ENCODE assay signal across 12 cellular contexts in genomic region chr12:92745874-92746553, GRCh38. TPM values are rescaled to one million over a fixed set of nuclear protein-coding genes. Genes with fewer than 3 reads are reported as not detected.
DNase-seq lines count a peak whose midpoint lies in the region; ATAC-seq, FAIRE-seq and TF ChIP-seq lines count a peak whose summit lies in the region.
"Had no signal": no experiment of that assay in that cellular context is flagged by ENCODE, and none has a peak within 500 bp of the region (broad histone marks: within the 10 kb centered on the region; RNA-seq: fewer than 3 reads in every experiment).

No MANE protein-coding gene starts in this region.

- H3K36me3 ChIP-seq in right lobe of liver (no peaks in the 10 kb centered on the region), HepG2 (replicated peaks in 1 of 2; ENCODE audit: control insufficient read depth in 1 of 2, insufficient read depth in 2 of 2, low read length in 2 of 2) (no peaks in the 10 kb centered on the region), mesendoderm (ENCODE audit: control insufficient read depth, insufficient read depth, low read length) (no peaks in the 10 kb centered on the region)

- H3K23ac ChIP-seq in mesendoderm (ENCODE audit: low read length), result no peak overlapping the region

- WGBS in right lobe of liver (ENCODE audit: insufficient coverage, low coverage, low lambda C conversion rate, missing lambda C conversion rate), result 76% methylated on average over 2 of the region's 3 CpGs
- WGBS in HepG2 (ENCODE audit: low lambda C conversion rate), result 9% methylated on average over 3 of the region's 3 CpGs
- no CpG with 5 or more reads among the region's 3 CpGs for WGBS in mesendoderm (ENCODE audit: extremely low coverage, insufficient coverage, low lambda C conversion rate)

- TF ChIP-seq EP300 in HepG2 (IDR thresholded peaks at IDR 0.05; ENCODE audit: low read depth in 2 of 2, low read length in 2 of 2) (no peak), HepG2 (CRISPR knock-in tag; IDR thresholded peaks at IDR 0.05; ENCODE audit: borderline replicate concordance) (no peak)

- no peak overlapping the region for H2BK120ac ChIP-seq in mesendoderm (ENCODE audit: low read depth, low read length)

- CTCF ChIA-PET in HepG2 (lab: Yijun Ruan, JAX; ENCODE audit: low intra/inter-chr PET ratio, low total read pairs), result no interaction called here

- peak in 3 of 4 donors; percentile 47 to 88 (median 61) for ATAC-seq in right lobe of liver
- ATAC-seq in HepG2, result no peak
- ATAC-seq in GM21737 (IDR thresholded peaks at IDR 0.05; ENCODE audit: unreplicated experiment), result no peak
- no peak for ATAC-seq in GM18505 (IDR thresholded peaks at IDR 0.05; ENCODE audit: unreplicated experiment)

- TF ChIP-seq CTCF in right lobe of liver (IDR thresholded peaks at IDR 0.05) (no peak), HepG2 (CRISPR knock-in tag; IDR thresholded peaks at IDR 0.05) (no peak)

- no peak for TF ChIP-seq RAD21 in HepG2 (CRISPR knock-in tag; IDR thresholded peaks at IDR 0.05)

- DNase-seq in right lobe of liver, result peak in 1 of 3 donors; percentile 52
- no peak for DNase-seq in HepG2 (ENCODE audit: low spot score)
- peak; percentile 37 for DNase-seq in epidermal melanocyte (ENCODE audit: insufficient read length, low spot score)
- peak; percentile 33 for DNase-seq in mesendoderm
- DNase-seq in activated T-cell treated with anti-CD3 and anti-CD28 coated beads, Interleukin-2, amount 50 U/mL, for 24 hours, result no peak
- no peak for DNase-seq in NCI-H345 (lab: John Stamatoyannopoulos, UW)
- DNase-seq: NCI-H2227 treated with DMSO at 0.1 percent for 48 hours had no signal

- H2AK5ac ChIP-seq in mesendoderm (ENCODE audit: low read length), result no peak overlapping the region

- no peak overlapping the region for H3K56ac ChIP-seq in mesendoderm (ENCODE audit: low read length)

- no peak overlapping the region for H2BK15ac ChIP-seq in mesendoderm (replicated peaks; ENCODE audit: low read depth)

- no peaks in the 10 kb centered on the region for H3K36me3 Mint-ChIP-seq in activated T-cell treated with anti-CD3 and anti-CD28 coated beads, Interleukin-2, amount 50 U/mL, for 24 hours (ENCODE audit: low read depth)
- H3K36me3 Mint-ChIP-seq: activated naive CD4-positive, alpha-beta T cell treated with anti-CD3 and anti-CD28 coated beads, Interleukin-2, amount 50 U/mL, for 24 hours had no signal

- H3K79me1 ChIP-seq in mesendoderm (ENCODE audit: low read length), result no peaks in the 10 kb centered on the region

- TF ChIP-seq POLR2A in right lobe of liver (IDR thresholded peaks at IDR 0.05) (no peak), HepG2 (IDR thresholded peaks at IDR 0.05; ENCODE audit: insufficient read depth in 1 of 2, low read depth in 2 of 2, low read length in 2 of 2) (no peak), GM18505 (IDR thresholded peaks at IDR 0.05; ENCODE audit: borderline replicate concordance, extremely low read depth, insufficient read depth, insufficient read length) (no peak)

- H4K5ac ChIP-seq in mesendoderm (ENCODE audit: low read length), result no peak overlapping the region

- no TSS peak for BruUV-seq in HepG2 (replicated peaks; lab: Mats Ljungman, UMichigan)

- no peak overlapping the region for H3K27ac Mint-ChIP-seq in activated T-cell treated with anti-CD3 and anti-CD28 coated beads, Interleukin-2, amount 50 U/mL, for 24 hours
- H3K27ac Mint-ChIP-seq: activated naive CD4-positive, alpha-beta T cell treated with anti-CD3 and anti-CD28 coated beads, Interleukin-2, amount 50 U/mL, for 24 hours had no signal

- H3K4me1 ChIP-seq in right lobe of liver (no peaks in the 10 kb centered on the region), HepG2 (ENCODE audit: insufficient read depth, low read length) (no peaks in the 10 kb centered on the region), mesendoderm (ENCODE audit: control insufficient read depth, low read depth, low read length) (no peaks in the 10 kb centered on the region)
- H3K4me1 ChIP-seq: parathyroid adenoma had no signal

- H3K4ac ChIP-seq in mesendoderm (ENCODE audit: low read depth, low read length), result no peak overlapping the region

- H3K4me3 ChIP-seq in right lobe of liver (no peak overlapping the region), HepG2 (replicated peaks in 1 of 3; ENCODE audit: insufficient read depth in 1 of 3, low read depth in 2 of 3, low read length in 3 of 3) (no peak overlapping the region), mesendoderm (ENCODE audit: low read length) (no peak overlapping the region)

- peaks cover 3% of the 10 kb centered on the region for H3K27me3 Mint-ChIP-seq in activated T-cell treated with anti-CD3 and anti-CD28 coated beads, Interleukin-2, amount 50 U/mL, for 24 hours

- H3K9ac ChIP-seq in HepG2 (ENCODE audit: insufficient read depth, low read depth, low read length) (no peak overlapping the region), mesendoderm (ENCODE audit: low read length) (no peak overlapping the region)
- H3K9ac ChIP-seq: parathyroid adenoma had no signal

- no peaks in the 10 kb centered on the region for H3K79me2 ChIP-seq in HepG2 (ENCODE audit: insufficient read depth, low read length)
- H3K79me2 ChIP-seq in mesendoderm (ENCODE audit: control insufficient read depth, insufficient read depth, low read length), result no peaks in the 10 kb centered on the region
- H3K79me2 ChIP-seq: parathyroid adenoma had no signal

- no peaks in the 10 kb centered on the region for H4K20me1 ChIP-seq in HepG2 (ENCODE audit: insufficient read depth, low read length)

- H3K4me3 Mint-ChIP-seq in activated T-cell treated with anti-CD3 and anti-CD28 coated beads, Interleukin-2, amount 50 U/mL, for 24 hours, result no peak overlapping the region
- H3K4me3 Mint-ChIP-seq: activated naive CD4-positive, alpha-beta T cell treated with anti-CD3 and anti-CD28 coated beads, Interleukin-2, amount 50 U/mL, for 24 hours had no signal

- in situ Hi-C loops in HepG2 (cut with HindIII; ENCODE audit: extremely low pct_ligation_motif_present, low pct_unique_long_range_greater_than_20kb), result no loop called here

- intact Hi-C loops in right lobe of liver (cut with DNase I) (no loop called here), HepG2 (cut with micrococcal nuclease; ENCODE audit: unreplicated experiment) (no loop called here)

- H2AFZ ChIP-seq in HepG2 (ENCODE audit: low read length), result no peak overlapping the region
- H2AFZ ChIP-seq: parathyroid adenoma had no signal

- H4K8ac ChIP-seq in mesendoderm (ENCODE audit: low read depth, low read length), result no peak overlapping the region

- H3K27ac ChIP-seq in right lobe of liver, result no peak overlapping the region
- H3K27ac ChIP-seq in HepG2 (ENCODE audit: extremely low read length, insufficient read depth, low read length), result no peak overlapping the region
- H3K27ac ChIP-seq in mesendoderm (ENCODE audit: low read depth, low read length), result no peak overlapping the region
- H3K27ac ChIP-seq: C4-2B, parathyroid adenoma had no signal

- H3K4me2 ChIP-seq in HepG2 (ENCODE audit: low read depth, low read length) (no peak overlapping the region), mesendoderm (ENCODE audit: low read length) (no peak overlapping the region)

- POLR2A ChIA-PET in HepG2 (lab: Yijun Ruan, JAX), result no interaction called here

- H3K18ac ChIP-seq in mesendoderm (ENCODE audit: low read length), result no peak overlapping the region

- H3K9me3 ChIP-seq in right lobe of liver, result no peaks in the 10 kb centered on the region
- no peaks in the 10 kb centered on the region for H3K9me3 ChIP-seq in HepG2 (ENCODE audit: low read length)

- no peaks in the 10 kb centered on the region for H3K9me3 Mint-ChIP-seq in activated T-cell treated with anti-CD3 and anti-CD28 coated beads, Interleukin-2, amount 50 U/mL, for 24 hours
- H3K9me3 Mint-ChIP-seq: activated naive CD4-positive, alpha-beta T cell treated with anti-CD3 and anti-CD28 coated beads, Interleukin-2, amount 50 U/mL, for 24 hours had no signal

- FAIRE-seq in HepG2 (lab: Jason Lieb, UNC), result no peak

- peaks cover 7% of the 10 kb centered on the region for H3K4me1 Mint-ChIP-seq in activated T-cell treated with anti-CD3 and anti-CD28 coated beads, Interleukin-2, amount 50 U/mL, for 24 hours (ENCODE audit: low read depth)

- no peaks in the 10 kb centered on the region for H3K27me3 ChIP-seq in right lobe of liver
- peaks cover 0 to 5% of the 10 kb centered on the region in 2 experiments; a peak in 1 of 5 replicates for H3K27me3 ChIP-seq in HepG2 (ENCODE audit: control insufficient read depth in 1 of 2, insufficient read depth in 2 of 2, low read length in 2 of 2)
- no peaks in the 10 kb centered on the region for H3K27me3 ChIP-seq in mesendoderm (ENCODE audit: insufficient read depth, low read length, poor library complexity)

- H2BK5ac ChIP-seq in mesendoderm (ENCODE audit: low read length), result no peak overlapping the region

RNA-seq across cellular contexts. Expression of gene PLEKHG7, which starts 43.2 kb away (rescaled TPM):
- under 1 TPM; 0.15 to 0.49 (median 0.23) TPM for total RNA-seq in right lobe of liver
- not detected in 2 replicates for total RNA-seq in HepG2 (2016; rRNA removed; fragmentation: Illumina TruSeq; extraction: Trizol)
- total RNA-seq in HepG2 (2016; cell fraction: cytosol; rRNA removed; fragmentation: Illumina TruSeq; extraction: Trizol; ENCODE audit: low read depth), result not detected in 2 replicates
- total RNA-seq in HepG2 (2016; cell fraction: insoluble cytoplasmic fraction; rRNA removed; fragmentation: Illumina TruSeq; extraction: Trizol), result not detected in 2 replicates
- total RNA-seq in HepG2 (2016; cell fraction: membrane; rRNA removed; fragmentation: Illumina TruSeq; extraction: Trizol), result not detected in 2 replicates
- total RNA-seq in HepG2 (2016; cell fraction: nucleus; rRNA removed; fragmentation: Illumina TruSeq; extraction: Trizol), result not detected in 2 replicates
- not detected in 2 replicates for polyA plus RNA-seq in HepG2 (2011; rRNA removed)
- not detected in 2 replicates for polyA plus RNA-seq in HepG2 (2011; cell fraction: cytosol; rRNA removed)
- polyA plus RNA-seq in HepG2 (2011; cell fraction: nucleus; rRNA removed), result not detected in 2 replicates
- polyA plus RNA-seq in HepG2 (2012), result not detected in 2 replicates
- not detected in 2 replicates for polyA plus RNA-seq in HepG2 (2016; cell fraction: cytosol; fragmentation: Illumina TruSeq; extraction: Trizol; ENCODE audit: low read depth)
- not detected in 2 replicates for polyA plus RNA-seq in HepG2 (2016; cell fraction: insoluble cytoplasmic fraction; fragmentation: Illumina TruSeq; extraction: Trizol; ENCODE audit: low read depth)
- polyA plus RNA-seq in HepG2 (2016; cell fraction: membrane; fragmentation: Illumina TruSeq; extraction: Trizol; ENCODE audit: low read depth), result not detected in 2 replicates
- not detected in 2 replicates for polyA plus RNA-seq in HepG2 (2016; cell fraction: nucleus; fragmentation: Illumina TruSeq; extraction: Trizol; ENCODE audit: insufficient read depth, low read depth)
- not detected in 2 replicates for polyA minus RNA-seq in HepG2 (2011; rRNA and poly(A)+ RNA removed; ENCODE audit: low replicate concordance)
- not detected in 2 replicates for polyA minus RNA-seq in HepG2 (2011; cell fraction: cytosol; rRNA and poly(A)+ RNA removed)
- not detected in 2 replicates for polyA minus RNA-seq in HepG2 (2011; cell fraction: nucleus; rRNA and poly(A)+ RNA removed)
- not detected for polyA plus RNA-seq in mesendoderm (2013, experiment 1 of 2)
- 0.01 TPM for polyA plus RNA-seq in mesendoderm (2013, experiment 2 of 2)

Comparison
In these comparisons a context has a peak if more than half of its experiments do, and no peak if none do; other contexts are left out.
1. ATAC-seq: peak in right lobe of liver (3 of 4); none in HepG2 (single experiment), GM21737 (single experiment) and GM18505 (single experiment).
2. DNase-seq: peak in epidermal melanocyte (single experiment) and mesendoderm (single experiment); none in HepG2 (single experiment), activated T-cell treated with anti-CD3 and anti-CD28 coated beads, Interleukin-2, amount 50 U/mL, for 24 hours (single experiment) and NCI-H345 (single experiment).